22 cellular contexts compared by ENCODE assay signal in the genomic region with DNA sequence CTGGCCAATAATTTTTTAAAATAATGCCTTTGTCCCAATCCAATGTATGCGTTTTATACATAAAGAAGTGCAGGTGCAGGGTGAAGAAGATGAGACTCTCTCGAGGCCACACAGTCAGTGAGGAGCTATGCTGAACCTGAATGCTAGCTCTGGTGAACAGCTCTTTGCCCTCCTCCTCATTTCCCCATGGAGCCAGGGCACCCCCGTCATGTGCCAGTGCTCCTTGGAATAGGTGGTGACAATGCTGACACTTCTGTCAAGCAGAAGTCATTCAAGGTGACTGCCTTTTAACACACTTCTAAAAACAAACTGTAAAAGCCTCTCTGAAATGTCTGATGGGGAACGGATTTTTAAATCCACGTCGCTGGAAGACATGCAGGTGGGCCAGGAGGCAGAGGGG.
A peak's percentile ranks its signal among the peaks of the same experiment; 100 is the strongest.
DNase-seq lines count a peak whose midpoint lies in the region; ATAC-seq, FAIRE-seq and TF ChIP-seq lines count a peak whose summit lies in the region.
"Had no signal": no experiment of that assay in that cellular context is flagged by ENCODE, and none has a peak within 500 bp of the region (broad histone marks: within the 10 kb centered on the region; RNA-seq: fewer than 3 reads in every experiment).

No MANE protein-coding gene starts in this region.

- no peak overlapping the region for H2BK120ac ChIP-seq in H1 (replicated peaks; ENCODE audit: low read depth, low read length)
- H2BK120ac ChIP-seq in neuronal stem cell (ENCODE audit: low read depth, low read length), result no peak overlapping the region

- no peak overlapping the region for H3K4me3 Mint-ChIP-seq in GM23338
- H3K4me3 Mint-ChIP-seq: B cell; CD4-positive, CD25-positive, alpha-beta regulatory T cell; CD8-positive, alpha-beta T cell had no signal

- H3K9me3 ChIP-seq in right atrium auricular region (no peaks in the 10 kb centered on the region), H1 (ENCODE audit: insufficient read depth in 2 of 2, low read depth in 1 of 2, low read length in 1 of 2) (no peaks in the 10 kb centered on the region), neuronal stem cell (replicated peaks in 1 of 2; ENCODE audit: control insufficient read depth in 2 of 2, insufficient read depth in 1 of 2, low read depth in 1 of 2, low read length in 2 of 2) (no peaks in the 10 kb centered on the region)
- H3K9me3 ChIP-seq: BLaER1, Caco-2 had no signal

- TF ChIP-seq POLR2A in H1 (IDR thresholded peaks at IDR 0.05; ENCODE audit: control extremely low read depth in 1 of 2, low read depth in 2 of 2, low read length in 2 of 2), result no peak
- no peak for TF ChIP-seq POLR2A in GM12891 (IDR thresholded peaks at IDR 0.05; ENCODE audit: low read depth, low read length)

- H3K18ac ChIP-seq in H1 (ENCODE audit: extremely low read depth, low read length), result peak overlapping the region; percentile 56; the same call in 1 of the 2 replicates
- H3K18ac ChIP-seq in neuronal stem cell (ENCODE audit: low read length), result no peak overlapping the region

- CTCF ChIA-PET in H1 (lab: Charles Lee; ENCODE audit: partially characterized antibody), result interaction anchor here (1.4 to 3.7 kb wide), 7 partner anchors 11 to 145 kb away, joined by 3 to 14 read pairs (median 4); no protein-coding TSS in a partner anchor

- H4K5ac ChIP-seq in H1 (ENCODE audit: insufficient read length, low read depth, low read length), result no peak overlapping the region

- POLR2A ChIA-PET in H1 (lab: Charles Lee; ENCODE audit: partially characterized antibody), result interaction anchor here (1.0 to 1.8 kb wide), 3 partner anchors 9 to 44 kb away, joined by 3 to 8 read pairs (median 3); no protein-coding TSS in a partner anchor

- no peaks in the 10 kb centered on the region for H4K20me1 ChIP-seq in GM23338 (replicated peaks; ENCODE audit: insufficient read depth)
- no peaks in the 10 kb centered on the region for H4K20me1 ChIP-seq in H1 (replicated peaks in 1 of 2; ENCODE audit: control insufficient read depth in 1 of 2, insufficient read depth in 2 of 2, low read length in 2 of 2)
- H4K20me1 ChIP-seq: BLaER1 had no signal

- peaks cover 0 to 8% of the 10 kb centered on the region in 2 donors for H3K4me1 ChIP-seq in right atrium auricular region
- H3K4me1 ChIP-seq in GM23338 (ENCODE audit: insufficient read depth), result peaks cover 53% of the 10 kb centered on the region
- H3K4me1 ChIP-seq in H1 (replicated peaks in 1 of 4; ENCODE audit: control insufficient read depth in 3 of 4, insufficient read depth in 4 of 4, low read length in 3 of 4), result peaks cover 14 to 30% (median 24%) of the 10 kb centered on the region in 4 experiments
- peaks cover 4 to 7% of the 10 kb centered on the region in 2 donors for H3K4me1 ChIP-seq in neuronal stem cell (ENCODE audit: control insufficient read depth in 2 of 2, insufficient read depth in 1 of 2, low read depth in 1 of 2, low read length in 2 of 2)
- H3K4me1 ChIP-seq: BLaER1, Caco-2 had no signal

- H3K9ac ChIP-seq in H1 (replicated peaks in 1 of 4; ENCODE audit: extremely low read depth in 1 of 4, low read depth in 3 of 4, low read length in 3 of 4) (no peak overlapping the region), neuronal stem cell (ENCODE audit: low read depth, low read length, poor library complexity) (peak overlapping the region; percentile 46)
- H3K9ac ChIP-seq: BLaER1, GM23248 had no signal

- no peak for TF ChIP-seq RAD21 in H1 (IDR thresholded peaks at IDR 0.05 in 1 of 2, conservative IDR thresholded peaks at IDR 0.05 in 1 of 2; ENCODE audit: low read depth in 2 of 2, low read length in 2 of 2)

- H4K8ac ChIP-seq in H1 (ENCODE audit: extremely low read depth, insufficient read depth, low read length), result no peak overlapping the region
- no peak overlapping the region for H4K8ac ChIP-seq in neuronal stem cell (ENCODE audit: low read depth, low read length)

- TF ChIP-seq EP300 in H1 (IDR thresholded peaks at IDR 0.05; ENCODE audit: borderline replicate concordance in 1 of 2, low read depth in 2 of 2, low read length in 2 of 2), result no peak

- H3F3A ChIP-seq in GM23338 (replicated peaks; ENCODE audit: low read depth), result no peaks in the 10 kb centered on the region

- peaks cover 18% of the 10 kb centered on the region for H3K27me3 Mint-ChIP-seq in GM23338 (ENCODE audit: insufficient read depth, low read depth, poor library complexity)
- H3K27me3 Mint-ChIP-seq: CD4-positive, CD25-positive, alpha-beta regulatory T cell had no signal

- intact Hi-C loops in Right ventricle myocardium inferior (cut with DNase I), result no loop called here

- no peak overlapping the region for H3K27ac ChIP-seq in right atrium auricular region
- 0 out of 2 replicates have a peak overlapping the region, but pooled peaks have one; percentile 4 for H3K27ac ChIP-seq in GM23338 (ENCODE audit: low read depth)
- no peak overlapping the region for H3K27ac ChIP-seq in H1 (ENCODE audit: low read depth, low read length)
- H3K27ac ChIP-seq in neuronal stem cell (replicated peaks; ENCODE audit: low read length), result no peak overlapping the region
- H3K27ac ChIP-seq: 22Rv1, BLaER1, C4-2B, GM23248 had no signal

- no peak for DNase-seq in Right ventricle myocardium inferior (ENCODE audit: missing footprints)
- DNase-seq in right atrium auricular region (ENCODE audit: low spot score), result no peak
- no peak for DNase-seq in GM23338 (ENCODE audit: low spot score)
- DNase-seq in H1 (ENCODE audit: low read depth in 1 of 2, low spot score in 2 of 2), result no peak
- no peak for DNase-seq in neuronal stem cell (ENCODE audit: low spot score)
- DNase-seq in GM12891 (ENCODE audit: insufficient read length, low spot score), result no peak
- no peak for DNase-seq in NCI-H1105 treated with DMSO at 0.1 percent for 48 hours (lab: John Stamatoyannopoulos, UW)
- DNase-seq: Caco-2; CD4-positive, CD25-positive, alpha-beta regulatory T cell; CD8-positive, alpha-beta T cell; DMS153; DND-41; GM23248 had no signal

- peak overlapping the region; percentile 49 for H4K91ac ChIP-seq in H1 (replicated peaks; ENCODE audit: insufficient read length, low read length)
- no peak overlapping the region for H4K91ac ChIP-seq in neuronal stem cell (ENCODE audit: low read depth, low read length, poor library complexity)

- H2BK12ac ChIP-seq in H1 (ENCODE audit: low read depth, low read length), result peak overlapping the region; percentile 98
- no peak overlapping the region for H2BK12ac ChIP-seq in neuronal stem cell (ENCODE audit: low read length)

- peak overlapping the region; percentile 96; the same call in 1 of the 2 replicates for H2BK20ac ChIP-seq in H1 (ENCODE audit: low read length)

- H2BK5ac ChIP-seq in H1 (ENCODE audit: low read depth, low read length) (peak overlapping the region; percentile 72; the same call in 1 of the 2 replicates), neuronal stem cell (ENCODE audit: low read length) (no peak overlapping the region)

- no peaks in the 10 kb centered on the region for H3K36me3 Mint-ChIP-seq in GM23338 (ENCODE audit: low read depth)
- H3K36me3 Mint-ChIP-seq: CD4-positive, CD25-positive, alpha-beta regulatory T cell; CD8-positive, alpha-beta T cell had no signal

- H3K79me1 ChIP-seq in H1 (ENCODE audit: low read depth, low read length) (no peaks in the 10 kb centered on the region), neuronal stem cell (ENCODE audit: low read depth, low read length) (no peaks in the 10 kb centered on the region)

- H3K4me2 ChIP-seq in GM23338 (no peak overlapping the region), H1 (ENCODE audit: insufficient read depth in 1 of 2, low read depth in 2 of 2, low read length in 2 of 2) (peak overlapping the region in 1 of 2 experiments; percentile 66; a peak in 1 of 4 replicates), neuronal stem cell (ENCODE audit: insufficient read depth, low read length, poor library complexity, severe bottlenecking) (no peak overlapping the region)
- H3K4me2 ChIP-seq: BLaER1 had no signal

- no peak overlapping the region for H2BK15ac ChIP-seq in H1 (ENCODE audit: low read length)
- no peak overlapping the region for H2BK15ac ChIP-seq in neuronal stem cell (ENCODE audit: low read length)

- no peak overlapping the region for H3K27ac Mint-ChIP-seq in GM23338
- H3K27ac Mint-ChIP-seq: B cell; CD4-positive, CD25-positive, alpha-beta regulatory T cell; CD8-positive, alpha-beta T cell had no signal

- H3K79me2 ChIP-seq in GM23338 (replicated peaks; ENCODE audit: insufficient read depth) (no peaks in the 10 kb centered on the region), H1 (ENCODE audit: control insufficient read depth in 1 of 2, insufficient read depth in 2 of 2, low read length in 2 of 2) (no peaks in the 10 kb centered on the region)

- no peaks in the 10 kb centered on the region for H3K36me3 ChIP-seq in right atrium auricular region
- no peaks in the 10 kb centered on the region for H3K36me3 ChIP-seq in GM23338 (ENCODE audit: insufficient read depth)
- no peaks in the 10 kb centered on the region for H3K36me3 ChIP-seq in H1 (ENCODE audit: control insufficient read depth in 2 of 4, insufficient read depth in 4 of 4, low read length in 3 of 4)
- H3K36me3 ChIP-seq in neuronal stem cell (replicated peaks in 1 of 2; ENCODE audit: control insufficient read depth in 2 of 2, insufficient read depth in 2 of 2, low read length in 2 of 2), result no peaks in the 10 kb centered on the region
- H3K36me3 ChIP-seq: BLaER1 had no signal

- H3K23me2 ChIP-seq in H1 (ENCODE audit: low read depth, low read length), result no peaks in the 10 kb centered on the region; the same call in 1 of the 2 replicates

- no peak overlapping the region for H3K56ac ChIP-seq in H1 (replicated peaks; ENCODE audit: insufficient read length, low read depth, low read length)

- 73% methylated on average over 6 of the region's 6 CpGs; no CpG with 5 or more reads in 1 of the 2 experiments for WGBS in H1 (ENCODE audit: extremely low coverage in 1 of 2, insufficient coverage in 1 of 2, insufficient read length in 1 of 2, insufficient replicate concordance in 2 of 2, low coverage in 1 of 2, low lambda C conversion rate in 2 of 2, missing lambda C conversion rate in 1 of 2), 2 experiments
- WGBS in neuronal stem cell (ENCODE audit: extremely low coverage in 2 of 2, insufficient read length in 2 of 2, insufficient replicate concordance in 1 of 2), 2 donors, result no CpG with 5 or more reads among the region's 6 CpGs

- H3K9me2 ChIP-seq in GM23338 (ENCODE audit: insufficient read depth), result no peaks in the 10 kb centered on the region

- no peak overlapping the region for H3K4me3 ChIP-seq in right atrium auricular region
- H3K4me3 ChIP-seq in GM23338, result no peak overlapping the region
- no peak overlapping the region for H3K4me3 ChIP-seq in H1 (ENCODE audit: extremely low read depth in 1 of 4, insufficient read depth in 2 of 4, low read depth in 3 of 4, low read length in 4 of 4)
- H3K4me3 ChIP-seq in neuronal stem cell (ENCODE audit: low read length in 2 of 2), result no peak overlapping the region
- H3K4me3 ChIP-seq: BLaER1, GM23248 had no signal

- H2AFZ ChIP-seq in GM23338 (no peak overlapping the region), H1 (ENCODE audit: low read length) (no peak overlapping the region), neuronal stem cell (ENCODE audit: low read length) (no peak overlapping the region)
- H2AFZ ChIP-seq: GM23248 had no signal

- H3K27me3 ChIP-seq in right atrium auricular region (no peaks in the 10 kb centered on the region), GM23338 (ENCODE audit: insufficient read depth) (no peaks in the 10 kb centered on the region), H1 (replicated peaks in 1 of 4; ENCODE audit: control insufficient read depth in 3 of 4, extremely low read depth in 1 of 4, insufficient read depth in 3 of 4, low read length in 3 of 4) (no peaks in the 10 kb centered on the region), neuronal stem cell (ENCODE audit: control insufficient read depth in 3 of 3, insufficient read depth in 3 of 3, low read depth in 1 of 3, low read length in 3 of 3) (no peaks in the 10 kb centered on the region)
- H3K27me3 ChIP-seq: BLaER1 had no signal

- H3K9me3 Mint-ChIP-seq in GM23338, result no peaks in the 10 kb centered on the region; the same call in 2 of the 3 replicates
- H3K9me3 Mint-ChIP-seq: CD8-positive, alpha-beta T cell had no signal

- H3K4me1 Mint-ChIP-seq in GM23338, result peaks cover 58% of the 10 kb centered on the region
- H3K4me1 Mint-ChIP-seq: B cell; CD4-positive, CD25-positive, alpha-beta regulatory T cell had no signal

- no peak overlapping the region for H3K14ac ChIP-seq in H1 (ENCODE audit: insufficient read length)
- no peak overlapping the region for H3K14ac ChIP-seq in neuronal stem cell (ENCODE audit: low read length)

- TF ChIP-seq CTCF in right atrium auricular region (IDR thresholded peaks at IDR 0.05) (no peak), GM23338 (conservative IDR thresholded peaks at IDR 0.05; ENCODE audit: low read depth in 2 of 2) (no peak), H1 (IDR thresholded peaks at IDR 0.05; ENCODE audit: control extremely low read depth in 1 of 3, insufficient read depth in 1 of 3, low read depth in 1 of 3, low read length in 3 of 3) (no peak)

- peak overlapping the region; percentile 91; the same call in 1 of the 2 replicates for H2AK5ac ChIP-seq in H1 (ENCODE audit: low read depth, low read length)
- no peak overlapping the region for H2AK5ac ChIP-seq in neuronal stem cell (ENCODE audit: low read depth, low read length)

- FAIRE-seq in H1 (lab: Jason Lieb, UNC), result no peak
- FAIRE-seq in GM12891 (lab: Jason Lieb, UNC), result no peak
- FAIRE-seq: A204.1, G401.6, GM19239, H54 had no signal

- H3K4ac ChIP-seq in H1 (replicated peaks; ENCODE audit: insufficient read length, low read depth, low read length), result no peak overlapping the region
- no peak overlapping the region for H3K4ac ChIP-seq in neuronal stem cell (ENCODE audit: low read length)

- ATAC-seq in Right ventricle myocardium inferior, result peak; percentile 34
- ATAC-seq in GM23338, result no peak
- ATAC-seq: CD8-positive, alpha-beta T cell; HCT116 had no signal

- no peak overlapping the region for H3K23ac ChIP-seq in H1 (ENCODE audit: insufficient read length)
- no peak overlapping the region for H3K23ac ChIP-seq in neuronal stem cell (ENCODE audit: low read depth, low read length, poor library complexity)
